Comparison of ENCODE assay signal across 8 cellular contexts in the genomic region with DNA sequence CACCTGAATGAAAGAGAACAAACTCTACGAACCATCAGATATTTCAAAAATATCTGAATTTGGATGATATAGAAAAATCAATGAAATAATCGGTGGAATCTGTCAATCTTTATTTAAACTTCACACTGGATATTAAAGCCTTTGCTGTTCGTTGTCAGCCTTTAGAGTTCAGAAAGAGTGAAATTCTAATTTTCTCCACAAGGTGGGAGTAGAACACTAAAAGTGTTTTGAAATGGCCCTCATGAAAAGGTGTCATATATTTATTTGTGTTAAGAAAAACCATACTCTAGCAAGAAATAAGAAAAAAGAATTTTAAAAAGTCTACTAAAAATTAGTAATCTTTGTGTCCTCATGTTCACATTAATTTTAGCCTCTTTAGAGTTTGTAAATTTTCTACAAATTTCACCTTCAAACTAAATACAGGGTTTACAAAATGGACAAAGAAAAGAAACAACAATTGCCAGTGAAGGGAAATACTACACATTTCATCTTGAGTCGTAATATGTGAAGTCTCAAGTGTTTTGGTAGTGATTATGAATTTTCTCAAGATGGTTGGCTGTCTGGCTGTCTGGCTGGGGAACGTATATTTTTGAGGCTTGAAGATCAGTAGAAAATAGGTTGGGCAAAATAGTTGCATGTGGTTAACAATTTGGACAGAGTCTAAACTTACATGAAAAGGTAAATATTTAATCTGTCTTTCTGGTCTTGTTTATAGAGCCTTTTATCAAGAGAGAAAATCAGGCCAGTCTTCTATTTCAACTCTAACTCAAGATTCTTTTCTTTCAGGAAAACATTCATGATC. TPM values are rescaled to one million over a fixed set of nuclear protein-coding genes. Genes with fewer than 3 reads are reported as not detected.
DNase-seq lines count a peak whose midpoint lies in the region; ATAC-seq, FAIRE-seq and TF ChIP-seq lines count a peak whose summit lies in the region.

No MANE protein-coding gene starts in this region.

- no peaks in the 10 kb centered on the region for H3K4me1 ChIP-seq in ascending aorta
- H3K4me1 ChIP-seq in kidney (ENCODE audit: control insufficient read depth in 1 of 2, insufficient read depth in 1 of 2, low read depth in 1 of 2, low read length in 2 of 2) = peaks cover 2 to 19% of the 10 kb centered on the region in 2 donors
- H3K4me1 ChIP-seq in uterus = no peaks in the 10 kb centered on the region

- peak; percentile 80 for ATAC-seq in HG02885 (IDR thresholded peaks at IDR 0.05; ENCODE audit: poor library complexity, unreplicated experiment)

- TF ChIP-seq CTCF in AG04450 (IDR thresholded peaks at IDR 0.05; ENCODE audit: low read depth, low read length) = peak; percentile 71
- peak; percentile 40 to 75 (median 74) for TF ChIP-seq CTCF in ascending aorta (IDR thresholded peaks at IDR 0.05)
- TF ChIP-seq CTCF in kidney (IDR thresholded peaks at IDR 0.05; ENCODE audit: borderline replicate concordance, extremely low read depth, insufficient read depth) = peak; percentile 68
- TF ChIP-seq CTCF in uterus (IDR thresholded peaks at IDR 0.05) = peak; percentile 50 to 64 (median 62)

- POLR2A ChIA-PET in AG04450 (lab: Yijun Ruan, JAX) = no interaction called here

- no peak overlapping the region for H3K4me3 ChIP-seq in AG04450 (ENCODE audit: low read depth, low read length)
- H3K4me3 ChIP-seq in ascending aorta = no peak overlapping the region
- H3K4me3 ChIP-seq in kidney (ENCODE audit: low read length in 2 of 2) = no peak overlapping the region
- no peak overlapping the region for H3K4me3 ChIP-seq in uterus
- H3K4me3 ChIP-seq in MG63 = no peak overlapping the region

- no peaks in the 10 kb centered on the region for H3K9me3 ChIP-seq in AG04450 (ENCODE audit: control insufficient read depth, insufficient read depth, low read length)
- no peaks in the 10 kb centered on the region for H3K9me3 ChIP-seq in ascending aorta
- H3K9me3 ChIP-seq in kidney (ENCODE audit: control insufficient read depth in 1 of 2, low read length in 2 of 2) = no peaks in the 10 kb centered on the region
- no peaks in the 10 kb centered on the region for H3K9me3 ChIP-seq in uterus
- no peaks in the 10 kb centered on the region for H3K9me3 ChIP-seq in MG63

- no peak for TF ChIP-seq POLR2A in GM12891 (IDR thresholded peaks at IDR 0.05; ENCODE audit: low read depth, low read length)
- no peak for TF ChIP-seq POLR2A in uterus (IDR thresholded peaks at IDR 0.05)

- H3K27ac ChIP-seq in AG04450 (ENCODE audit: low read depth, low read length) (no peak overlapping the region), ascending aorta (no peak overlapping the region), kidney (ENCODE audit: low read depth in 2 of 2, low read length in 2 of 2) (no peak overlapping the region), uterus (no peak overlapping the region)

- intact Hi-C loops in ascending aorta (cut with DNase I) = no loop called here
- intact Hi-C loops in kidney (cut with DNase I) = no loop called here
- intact Hi-C loops in uterus (cut with DNase I; ENCODE audit: low total_unique reads) = no loop called here

- no peak overlapping the region for H3K9ac ChIP-seq in kidney (ENCODE audit: low read length in 2 of 2)

- H3K36me3 ChIP-seq in ascending aorta = no peaks in the 10 kb centered on the region
- no peaks in the 10 kb centered on the region for H3K36me3 ChIP-seq in kidney (ENCODE audit: control insufficient read depth in 1 of 2, insufficient read depth in 2 of 2, low read length in 2 of 2)
- no peaks in the 10 kb centered on the region for H3K36me3 ChIP-seq in uterus
- no peaks in the 10 kb centered on the region for H3K36me3 ChIP-seq in MG63

- H3K27me3 ChIP-seq in AG04450 (ENCODE audit: control insufficient read depth, insufficient read depth, low read length) (no peaks in the 10 kb centered on the region), ascending aorta (no peaks in the 10 kb centered on the region), uterus (no peaks in the 10 kb centered on the region), MG63 (no peaks in the 10 kb centered on the region)

- CTCF ChIA-PET in AG04450 (lab: Charles Lee) = interaction anchor here (0.8 kb wide), 1 partner anchor 9 kb away, joined by 3 read pairs; no protein-coding TSS in a partner anchor

- no peak for DNase-seq in AG04450 (ENCODE audit: low read depth, low spot score)
- DNase-seq in GM12891 (ENCODE audit: insufficient read length, low spot score) = peak; percentile 5
- DNase-seq in NCI-H2081 treated with DMSO at 0.1 percent for 48 hours (lab: John Stamatoyannopoulos, UW) = peak; percentile 62
- DNase-seq in ascending aorta (ENCODE audit: low spot score in 2 of 2) = no peak
- DNase-seq in kidney = no peak
- no peak for DNase-seq in uterus
- DNase-seq in MG63 = no peak

- FAIRE-seq in GM12891 (lab: Jason Lieb, UNC) = no peak
- FAIRE-seq in kidney (lab: Jason Lieb, UNC) = peak; percentile 97

TF ChIP-seq in GM12891, 5 proteins besides CTCF, POLR2A, EP300 and RAD21:
- no peak for TF ChIP-seq SPI1 (IDR thresholded peaks at IDR 0.05; ENCODE audit: low read depth, low read length)
- TF ChIP-seq PAX5 (IDR thresholded peaks at IDR 0.05; ENCODE audit: insufficient read depth, low read length, severe bottlenecking) = no peak

RNA-seq across cellular contexts. Expression of gene DNAJB9, which starts 43.7 kb away (rescaled TPM):
- 7.8 and 9.3 TPM in 2 replicates for polyA plus RNA-seq in AG04450 (2011; rRNA removed)
- polyA minus RNA-seq in AG04450 (2011; rRNA and poly(A)+ RNA removed) = 2.2 and 2.8 TPM in 2 replicates
- 7.7 TPM for polyA plus RNA-seq in GM12891 (2012; ENCODE audit: low read depth, missing spikeins)
- 7.5 TPM for total RNA-seq in ascending aorta
- 31.3 TPM for total RNA-seq in kidney
- polyA plus RNA-seq in kidney (ENCODE audit: insufficient read depth, low read depth, low replicate concordance) = 33.5 TPM
- 100 to 1,000 TPM in 1 of 4 donors, 10 to 100 TPM in 3; 28.7 to 362 (median 44.8) TPM for total RNA-seq in uterus
- 13.9 and 37.2 TPM in 2 replicates for total RNA-seq in MG63 (2014; rRNA removed; shearing (Covaris generic); ENCODE audit: low replicate concordance)

RNA-seq across cellular contexts. Expression of gene THAP5, which starts 43.8 kb away (rescaled TPM):
- polyA plus RNA-seq in AG04450 (2011; rRNA removed) (8.4 and 11.4 TPM in 2 replicates), kidney (ENCODE audit: insufficient read depth, low read depth, low replicate concordance) (9.4 TPM)
- 6.8 and 10.2 TPM in 2 replicates for polyA minus RNA-seq in AG04450 (2011; rRNA and poly(A)+ RNA removed)
- 6.6 TPM for polyA plus RNA-seq in GM12891 (2012; ENCODE audit: low read depth, missing spikeins)
- total RNA-seq in ascending aorta (18.1 TPM), kidney (32.6 TPM), uterus (10 to 100 TPM; 21.0 to 55.6 (median 45.6) TPM)
- total RNA-seq in MG63 (2014; rRNA removed; shearing (Covaris generic); ENCODE audit: low replicate concordance) = 12.6 and 40.4 TPM in 2 replicates

Comparison
In these comparisons a context has a peak if more than half of its experiments do, and no peak if none do; other contexts are left out.
1. DNase-seq: peak in GM12891 (single experiment) and NCI-H2081 treated with DMSO at 0.1 percent for 48 hours (single experiment); none in AG04450 (single experiment), ascending aorta (0 of 2), kidney (single experiment), uterus (0 of 2) and MG63 (single experiment).
2. Peak in every context shown above with its lines, with median percentiles within 50 percentile points of each other: CTCF ChIP-seq.